9 cellular contexts compared by ENCODE assay signal in the genomic region with DNA sequence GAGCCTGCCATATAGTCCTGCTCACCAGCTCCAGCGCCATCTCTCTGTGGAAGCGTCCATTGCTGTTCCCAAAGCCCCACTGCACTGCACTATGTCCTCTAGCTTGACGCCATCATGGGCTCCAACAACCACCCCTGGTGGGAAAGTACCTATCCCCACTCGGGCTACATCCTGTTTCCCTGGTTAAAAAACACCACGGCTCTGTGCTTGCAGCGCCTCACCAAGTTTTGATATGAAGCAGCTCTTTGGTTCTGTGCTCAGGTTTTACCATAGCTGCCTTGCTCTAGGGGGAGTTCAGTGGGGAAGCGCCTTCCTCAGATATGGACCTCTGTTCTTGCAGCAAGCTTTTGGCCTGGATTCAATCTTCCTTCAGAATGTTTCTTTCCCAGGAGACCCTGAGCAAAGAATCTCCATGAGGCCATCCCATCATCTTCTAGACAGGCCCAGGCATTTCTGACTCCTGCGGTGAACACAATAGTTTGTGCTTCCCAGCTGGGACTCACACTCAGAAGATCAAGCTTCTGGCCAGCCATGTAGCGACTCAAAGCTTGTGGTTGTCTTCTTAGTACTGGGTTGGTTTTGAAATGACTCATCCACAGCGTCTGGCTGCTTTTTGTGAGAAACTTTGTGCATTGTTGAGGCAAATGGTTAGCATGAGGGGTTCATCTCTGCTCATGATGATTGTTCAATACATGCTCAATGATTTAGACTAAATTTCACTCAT. TPM values are rescaled to one million over a fixed set of nuclear protein-coding genes. Genes with fewer than 3 reads are reported as not detected.
DNase-seq lines count a peak whose midpoint lies in the region; ATAC-seq and TF ChIP-seq lines count a peak whose summit lies in the region.
"Had no signal": no experiment of that assay in that cellular context is flagged by ENCODE, and none has a peak within 500 bp of the region (broad histone marks: within the 10 kb centered on the region; RNA-seq: fewer than 3 reads in every experiment).

No MANE protein-coding gene starts in this region.

- no peaks in the 10 kb centered on the region for H3K36me3 Mint-ChIP-seq in WTC11
- no peaks in the 10 kb centered on the region for H3K36me3 Mint-ChIP-seq in stimulated activated memory B cell treated with anti-CD40 and anti-IgM and Interleukin-4, amounts not matched to agents 10 μg/mL and 1 μg/mL and 100 μg/mL, for 72 hours

- H3K27me3 Mint-ChIP-seq in WTC11 (ENCODE audit: low read depth) = no peaks in the 10 kb centered on the region; the same call in 1 of the 2 replicates
- H3K27me3 Mint-ChIP-seq in stimulated activated memory B cell treated with anti-CD40 and anti-IgM and Interleukin-4, amounts not matched to agents 10 μg/mL and 1 μg/mL and 100 μg/mL, for 72 hours = no peaks in the 10 kb centered on the region

- no peak overlapping the region for H3K4me3 Mint-ChIP-seq in WTC11
- H3K4me3 Mint-ChIP-seq in stimulated activated memory B cell treated with anti-CD40 and anti-IgM and Interleukin-4, amounts not matched to agents 10 μg/mL and 1 μg/mL and 100 μg/mL, for 72 hours = peak overlapping the region; percentile 66

- CTCF ChIA-PET in WTC11 (lab: Charles Lee) = interaction anchor here (1.0 to 1.3 kb wide), 2 partner anchors 54 to 585 kb away, joined by 4 to 5 read pairs; no protein-coding TSS in a partner anchor

- in situ Hi-C loops in GM13976 (cut with MboI; ENCODE audit: low sequenced_read_pairs, unreplicated experiment) = no loop called here

- H3K4me1 Mint-ChIP-seq in WTC11 = no peaks in the 10 kb centered on the region
- H3K4me1 Mint-ChIP-seq in stimulated activated memory B cell treated with anti-CD40 and anti-IgM and Interleukin-4, amounts not matched to agents 10 μg/mL and 1 μg/mL and 100 μg/mL, for 72 hours = peaks cover 34% of the 10 kb centered on the region

- ATAC-seq in HG02678 (IDR thresholded peaks at IDR 0.05; ENCODE audit: unreplicated experiment) (peak; percentile 87), WTC11 (peak; percentile 77)
- ATAC-seq in stimulated activated memory B cell treated with anti-CD40 and anti-IgM and Interleukin-4, amounts not matched to agents 10 μg/mL and 1 μg/mL and 100 μg/mL, for 72 hours = peak; percentile 92

- peaks cover 27% of the 10 kb centered on the region for H3K9me3 Mint-ChIP-seq in WTC11
- H3K9me3 Mint-ChIP-seq in stimulated activated memory B cell treated with anti-CD40 and anti-IgM and Interleukin-4, amounts not matched to agents 10 μg/mL and 1 μg/mL and 100 μg/mL, for 72 hours = peaks cover 2% of the 10 kb centered on the region

- POLR2A ChIA-PET in WTC11 (lab: Charles Lee) = no interaction called here

- TF ChIP-seq CTCF in GM13976 (IDR thresholded peaks at IDR 0.05; ENCODE audit: borderline replicate concordance, control extremely low read depth, extremely low read depth, insufficient read depth, missing control alignments) (no peak), WTC11 (IDR thresholded peaks at IDR 0.05) (no peak)

- DNase-seq in GM13976 (ENCODE audit: low spot score) = peak; percentile 68
- no peak for DNase-seq in WTC11 (ENCODE audit: low spot score)
- peak; percentile 8 for DNase-seq in effector CD8-positive, alpha-beta T cell (lab: John Stamatoyannopoulos, UW)
- DNase-seq in NCI-H2029 treated with DMSO at 0.1 percent for 48 hours (lab: John Stamatoyannopoulos, UW) = no peak
- no peak for DNase-seq in kidney glomerular epithelial cell (lab: John Stamatoyannopoulos, UW)
- DNase-seq in NCI-H748 (lab: John Stamatoyannopoulos, UW; ENCODE audit: unreplicated experiment) = no peak

- no peak overlapping the region for H3K27ac Mint-ChIP-seq in WTC11
- peak overlapping the region; percentile 82 for H3K27ac Mint-ChIP-seq in stimulated activated memory B cell treated with anti-CD40 and anti-IgM and Interleukin-4, amounts not matched to agents 10 μg/mL and 1 μg/mL and 100 μg/mL, for 72 hours

TF ChIP-seq in WTC11, 78 proteins besides CTCF, POLR2A, EP300 and RAD21 (continues in another document):
- TF ChIP-seq FOXP4 (CRISPR knock-in tag; IDR thresholded peaks at IDR 0.05) (no peak), FOXK1 (CRISPR knock-in tag; IDR thresholded peaks at IDR 0.05) (no peak), ZNF219 (CRISPR knock-in tag; IDR thresholded peaks at IDR 0.05; ENCODE audit: borderline replicate concordance) (no peak), ERG (CRISPR knock-in tag; IDR thresholded peaks at IDR 0.05) (no peak), ESRRA (CRISPR knock-in tag; IDR thresholded peaks at IDR 0.05; ENCODE audit: borderline replicate concordance) (no peak), ZNF671 (CRISPR knock-in tag; IDR thresholded peaks at IDR 0.05) (no peak), ZNF532 (CRISPR knock-in tag; IDR thresholded peaks at IDR 0.05; ENCODE audit: borderline replicate concordance) (no peak), TCF7 (CRISPR knock-in tag; IDR thresholded peaks at IDR 0.05; ENCODE audit: low read depth) (no peak), ZNF317 (CRISPR knock-in tag; IDR thresholded peaks at IDR 0.05; ENCODE audit: borderline replicate concordance, low read depth) (no peak), FOXP1 (CRISPR knock-in tag; IDR thresholded peaks at IDR 0.05; ENCODE audit: borderline replicate concordance) (no peak), JUN (CRISPR knock-in tag; IDR thresholded peaks at IDR 0.05) (no peak), ZSCAN18 (CRISPR knock-in tag; IDR thresholded peaks at IDR 0.05) (no peak)
- TF ChIP-seq, protein P1, sequence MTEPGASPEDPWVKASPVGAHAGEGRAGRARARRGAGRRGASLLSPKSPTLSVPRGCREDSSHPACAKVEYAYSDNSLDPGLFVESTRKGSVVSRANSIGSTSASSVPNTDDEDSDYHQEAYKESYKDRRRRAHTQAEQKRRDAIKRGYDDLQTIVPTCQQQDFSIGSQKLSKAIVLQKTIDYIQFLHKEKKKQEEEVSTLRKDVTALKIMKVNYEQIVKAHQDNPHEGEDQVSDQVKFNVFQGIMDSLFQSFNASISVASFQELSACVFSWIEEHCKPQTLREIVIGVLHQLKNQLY (CRISPR knock-in tag; IDR thresholded peaks at IDR 0.05) = no peak

RNA-seq across cellular contexts. Expression of gene DYNLRB2, which starts 39.5 kb away (rescaled TPM):
- total RNA-seq in WTC11 (2021) = not detected in 3 replicates
- total RNA-seq: glomerular endothelial cell had no signal

Comparison
In these comparisons a context has a peak if more than half of its experiments do, and no peak if none do; other contexts are left out.
1. DNase-seq: peak in GM13976 (single experiment) and effector CD8-positive, alpha-beta T cell (single experiment); none in WTC11 (single experiment), NCI-H2029 treated with DMSO at 0.1 percent for 48 hours (single experiment), kidney glomerular epithelial cell (single experiment) and NCI-H748 (single experiment).
2. Peak in every context shown above with its lines, with median percentiles within 50 percentile points of each other: ATAC-seq.